In genomic region chr13:78998736-78999135, GRCh38 we compare ENCODE assay signal across 26 cellular contexts.
"Had no signal": no experiment of that assay in that cellular context is flagged by ENCODE, and none has a peak within 500 bp of the region (broad histone marks: within the 10 kb centered on the region; RNA-seq: fewer than 3 reads in every experiment).

No MANE protein-coding gene starts in this region.

- DNase-seq: activated CD4-positive, alpha-beta memory T cell treated with anti-CD3 and anti-CD28 coated beads for 36 hours; activated CD4-positive, alpha-beta T cell treated with anti-CD3 and anti-CD28 coated beads for 48 hours; activated CD8-positive, alpha-beta memory T cell treated with anti-CD3 and anti-CD28 coated beads, Interleukin-2, amount 50 U/mL, for 4 hours; activated gamma-delta T cell; activated naive CD4-positive, alpha-beta T cell treated with anti-CD3 and anti-CD28 coated beads, Interleukin-2, amount 10 ng/mL, durations not matched to agents 7 days and 5 days; activated naive CD8-positive, alpha-beta T cell treated with anti-CD3 and anti-CD28 coated beads, Interleukin-2, amount 10 ng/mL, durations not matched to agents 7 days and 5 days; activated T-cell treated with anti-CD3 and anti-CD28 coated beads, Interleukin-2, amount 50 U/mL, for 1 hour; cerebellar nuclear complex; colonic mucosa; effector CD8-positive, alpha-beta T cell; esophagus squamous epithelium; glutamatergic neuron; left lung; ovary; right lobe of liver; stimulated activated CD4-positive, alpha-beta T cell treated with anti-CD3 and anti-CD28 coated beads, Interleukin-2, amount 100 ng/mL, for 48 hours; stimulated activated naive CD4-positive, alpha-beta T cell treated with Interleukin-2 at 50 U/mL for 16 hours; transverse colon; WERI-Rb-1 had no signal

- H3K4me1 ChIP-seq: ascending aorta, colonic mucosa, esophagus squamous epithelium, left lung, right lobe of liver, transverse colon had no signal

- H3K4me3 Mint-ChIP-seq: activated CD4-positive, alpha-beta memory T cell treated with anti-CD3 and anti-CD28 coated beads for 36 hours; activated naive CD4-positive, alpha-beta T cell treated with anti-CD3 and anti-CD28 coated beads, Interleukin-2, amount 10 ng/mL, durations not matched to agents 7 days and 5 days; activated naive CD8-positive, alpha-beta T cell treated with anti-CD3 and anti-CD28 coated beads, Interleukin-2, amount 10 ng/mL, durations not matched to agents 7 days and 5 days; brain; nephron had no signal

- H3K9me3 Mint-ChIP-seq: activated CD4-positive, alpha-beta memory T cell treated with anti-CD3 and anti-CD28 coated beads for 36 hours; activated naive CD4-positive, alpha-beta T cell treated with anti-CD3 and anti-CD28 coated beads, Interleukin-2, amount 10 ng/mL, durations not matched to agents 7 days and 5 days; activated naive CD8-positive, alpha-beta T cell treated with anti-CD3 and anti-CD28 coated beads, Interleukin-2, amount 10 ng/mL, durations not matched to agents 7 days and 5 days; brain; nephron had no signal

- H3K27ac ChIP-seq: ascending aorta, cardiac muscle cell, colonic mucosa, epithelial cell of prostate, esophagus squamous epithelium, left lung, ovary, right lobe of liver, transverse colon, WERI-Rb-1 had no signal

- H3K4me3 ChIP-seq: ascending aorta, cardiac muscle cell, colonic mucosa, esophagus squamous epithelium, left lung, ovary, right lobe of liver, transverse colon had no signal

- H3K27me3 Mint-ChIP-seq: activated naive CD4-positive, alpha-beta T cell treated with anti-CD3 and anti-CD28 coated beads, Interleukin-2, amount 10 ng/mL, durations not matched to agents 7 days and 5 days; progenitor cell of endocrine pancreas had no signal

- H3K4me1 Mint-ChIP-seq: activated naive CD4-positive, alpha-beta T cell treated with anti-CD3 and anti-CD28 coated beads, Interleukin-2, amount 10 ng/mL, durations not matched to agents 7 days and 5 days; activated naive CD8-positive, alpha-beta T cell treated with anti-CD3 and anti-CD28 coated beads, Interleukin-2, amount 10 ng/mL, durations not matched to agents 7 days and 5 days; nephron had no signal

- H3K27ac Mint-ChIP-seq: activated CD4-positive, alpha-beta memory T cell treated with anti-CD3 and anti-CD28 coated beads for 36 hours; activated naive CD4-positive, alpha-beta T cell treated with anti-CD3 and anti-CD28 coated beads, Interleukin-2, amount 10 ng/mL, durations not matched to agents 7 days and 5 days; activated naive CD8-positive, alpha-beta T cell treated with anti-CD3 and anti-CD28 coated beads, Interleukin-2, amount 10 ng/mL, durations not matched to agents 7 days and 5 days; brain; nephron; progenitor cell of endocrine pancreas had no signal

- H3K9me3 ChIP-seq: ascending aorta, colonic mucosa, esophagus squamous epithelium, left lung, ovary, right lobe of liver, transverse colon had no signal

- H3K27me3 ChIP-seq: ascending aorta, cardiac muscle cell, colonic mucosa, esophagus squamous epithelium, left lung, ovary, right lobe of liver, transverse colon had no signal

- H3K36me3 ChIP-seq: ascending aorta, cardiac muscle cell, colonic mucosa, esophagus squamous epithelium, left lung, ovary, right lobe of liver, transverse colon, WERI-Rb-1 had no signal

- H3K36me3 Mint-ChIP-seq: activated CD4-positive, alpha-beta memory T cell treated with anti-CD3 and anti-CD28 coated beads for 36 hours; activated naive CD4-positive, alpha-beta T cell treated with anti-CD3 and anti-CD28 coated beads, Interleukin-2, amount 10 ng/mL, durations not matched to agents 7 days and 5 days; activated naive CD8-positive, alpha-beta T cell treated with anti-CD3 and anti-CD28 coated beads, Interleukin-2, amount 10 ng/mL, durations not matched to agents 7 days and 5 days; brain had no signal

- ATAC-seq: activated CD4-positive, CD25-positive, alpha-beta regulatory T cell treated with anti-CD3 and anti-CD28 coated beads, Interleukin-2, amount 50 U/mL, for 24 hours; left lung; right lobe of liver had no signal
